In genomic region chr9:97038551-97038908, GRCh38 we compare ENCODE assay signal across 8 cellular contexts. TPM values are rescaled to one million over a fixed set of nuclear protein-coding genes. Genes with fewer than 3 reads are reported as not detected.
DNase-seq lines count a peak whose midpoint lies in the region; ATAC-seq and TF ChIP-seq lines count a peak whose summit lies in the region.

No MANE protein-coding gene starts in this region.

- TF ChIP-seq EP300 in neural cell (conservative IDR thresholded peaks at IDR 0.05; ENCODE audit: poor library complexity, severe bottlenecking), result no peak

- POLR2A ChIA-PET in CD4-positive, alpha-beta memory T cell (lab: Charles Lee; ENCODE audit: partially characterized antibody), result no interaction called here

- peak overlapping the region; percentile 62 for H3K4me2 ChIP-seq in neural cell (ENCODE audit: low read length)

- H3K27me3 ChIP-seq in CD4-positive, alpha-beta memory T cell (ENCODE audit: insufficient read depth, low read length), result peaks cover 4% of the 10 kb centered on the region
- H3K27me3 ChIP-seq in HL-60 (ENCODE audit: insufficient read depth, poor library complexity, severe bottlenecking), result peaks cover 12% of the 10 kb centered on the region
- H3K27me3 ChIP-seq in dorsolateral prefrontal cortex, result peaks cover 0 to 22% (median 0%) of the 10 kb centered on the region in 45 donors
- H3K27me3 ChIP-seq in neural cell (ENCODE audit: insufficient read depth, low read depth, low read length), result peaks cover 12% of the 10 kb centered on the region

- peaks cover 3 to 12% (median 7%) of the 10 kb centered on the region in 4 donors for H3K4me1 Mint-ChIP-seq in CD4-positive, alpha-beta memory T cell

- H2AFZ ChIP-seq in neural cell (ENCODE audit: low read depth, low read length), result peak overlapping the region; percentile 12

- intact Hi-C loops in CD4-positive, alpha-beta memory T cell (cut with micrococcal nuclease), result loop anchor here (10.0 kb wide), 1 partner anchor 184 kb away; the partner anchor contains the start of gene ZNF782
- intact Hi-C loops in dorsolateral prefrontal cortex (cut with DNase I), result no loop called here

- no peaks in the 10 kb centered on the region for H3K9me3 ChIP-seq in CD4-positive, alpha-beta memory T cell (ENCODE audit: control insufficient read depth in 1 of 2, low read length in 2 of 2)
- H3K9me3 ChIP-seq in neural cell (ENCODE audit: low read length), result no peaks in the 10 kb centered on the region

- H3K4me3 ChIP-seq in CD4-positive, alpha-beta memory T cell (ENCODE audit: low read length in 2 of 2), result no peak overlapping the region
- H3K4me3 ChIP-seq in HL-60 (replicated peaks; ENCODE audit: insufficient read depth, low read length), result peak overlapping the region; percentile 60
- peak overlapping the region; percentile 36 to 86 (median 64) for H3K4me3 ChIP-seq in dorsolateral prefrontal cortex
- peak overlapping the region; percentile 84 for H3K4me3 ChIP-seq in neural cell (ENCODE audit: low read length)

- no peaks in the 10 kb centered on the region for H3K79me2 ChIP-seq in neural cell (replicated peaks; ENCODE audit: insufficient read depth, low read length)

- H3K9me3 Mint-ChIP-seq in CD4-positive, alpha-beta memory T cell, result peaks cover 0 to 5% (median under 1%) of the 10 kb centered on the region in 8 donors

- H3K36me3 ChIP-seq in CD4-positive, alpha-beta memory T cell (ENCODE audit: insufficient read depth, low read length), result no peaks in the 10 kb centered on the region
- no peaks in the 10 kb centered on the region for H3K36me3 ChIP-seq in neural cell (ENCODE audit: insufficient read depth, low read length)

- no peaks in the 10 kb centered on the region for H3K36me3 Mint-ChIP-seq in CD4-positive, alpha-beta memory T cell

- TF ChIP-seq CTCF in HL-60 (IDR thresholded peaks at IDR 0.05; ENCODE audit: insufficient read depth, low read length) (no peak), dorsolateral prefrontal cortex (IDR thresholded peaks at IDR 0.05 in 54 of 56, conservative IDR thresholded peaks at IDR 0.05 in 2 of 56; ENCODE audit: low read depth in 1 of 56, partially characterized antibody in 56 of 56) (no peak), neural cell (IDR thresholded peaks at IDR 0.05; ENCODE audit: poor library complexity, severe bottlenecking) (no peak)

- peaks cover 32 to 40% of the 10 kb centered on the region in 2 donors for H3K27me3 Mint-ChIP-seq in CD4-positive, alpha-beta memory T cell

- H3K27ac Mint-ChIP-seq in CD4-positive, alpha-beta memory T cell, result no peak overlapping the region

- no peak for TF ChIP-seq RAD21 in neural cell (conservative IDR thresholded peaks at IDR 0.05)

- H3K27ac ChIP-seq in CD4-positive, alpha-beta memory T cell (ENCODE audit: low read depth, low read length), result no peak overlapping the region
- H3K27ac ChIP-seq in HL-60 (replicated peaks), result no peak overlapping the region
- peak overlapping the region in 1 of 59 donors; percentile 68 for H3K27ac ChIP-seq in dorsolateral prefrontal cortex
- H3K27ac ChIP-seq in neural cell (ENCODE audit: low read length), result no peak overlapping the region

- peak overlapping the region in 7 of 8 donors; percentile 17 to 81 (median 58) for H3K4me3 Mint-ChIP-seq in CD4-positive, alpha-beta memory T cell

- peak overlapping the region; percentile 20 for H3K9ac ChIP-seq in neural cell (ENCODE audit: low read length)

- no peak for ATAC-seq in GM19467 (IDR thresholded peaks at IDR 0.05; ENCODE audit: unreplicated experiment)
- no peak for ATAC-seq in HG03442 (IDR thresholded peaks at IDR 0.05; ENCODE audit: unreplicated experiment)

- no peaks in the 10 kb centered on the region for H4K20me1 ChIP-seq in neural cell (ENCODE audit: insufficient read depth)

- no peaks in the 10 kb centered on the region for H3F3A ChIP-seq in neural cell (ENCODE audit: insufficient read depth, low read length, poor library complexity, severe bottlenecking)

- CTCF ChIA-PET in CD4-positive, alpha-beta memory T cell (lab: Charles Lee; ENCODE audit: partially characterized antibody), result no interaction called here

- H3K4me1 ChIP-seq in CD4-positive, alpha-beta memory T cell (ENCODE audit: insufficient read depth, low read length), result peaks cover 10% of the 10 kb centered on the region

- H3K9me2 ChIP-seq in neural cell (ENCODE audit: insufficient read depth, low read length), result no peaks in the 10 kb centered on the region

- no peak for DNase-seq in CD4-positive, alpha-beta memory T cell
- no peak for DNase-seq in HL-60 (ENCODE audit: low read depth in 1 of 2, low spot score in 1 of 2)
- no peak for DNase-seq in dorsolateral prefrontal cortex
- DNase-seq in medulla oblongata (ENCODE audit: extremely low spot score), result no peak
- no peak for DNase-seq in NCI-H2107 treated with DMSO at 0.1 percent for 48 hours (lab: John Stamatoyannopoulos, UW; ENCODE audit: unreplicated experiment)

TF ChIP-seq in neural cell, 6 proteins besides CTCF, POLR2A, EP300 and RAD21:
- TF ChIP-seq EZH2 (IDR thresholded peaks at IDR 0.05; ENCODE audit: borderline replicate concordance, insufficient read depth, low read length, poor library complexity, severe bottlenecking), result no peak
- TF ChIP-seq SMC3 (conservative IDR thresholded peaks at IDR 0.05; ENCODE audit: poor library complexity), result no peak
- no peak for TF ChIP-seq TAF1 (IDR thresholded peaks at IDR 0.05; ENCODE audit: low read depth)
- TF ChIP-seq POLR2AphosphoS5 (IDR thresholded peaks at IDR 0.05), result no peak
- TF ChIP-seq REST (IDR thresholded peaks at IDR 0.05; ENCODE audit: borderline replicate concordance), result no peak
- no peak for TF ChIP-seq MXI1 (conservative IDR thresholded peaks at IDR 0.05; ENCODE audit: poor library complexity, severe bottlenecking)

RNA-seq across cellular contexts. Expression of gene CTSV, which starts 0.4 kb away (rescaled TPM):
- not detected for total RNA-seq in CD4-positive, alpha-beta memory T cell
- not detected for polyA plus RNA-seq in CD4-positive, alpha-beta memory T cell
- total RNA-seq in dorsolateral prefrontal cortex, result 1 to 10 TPM in 42 of 120 experiments, under 1 TPM in 68, not detected in 10; 0.16 to 3.2 (median 0.86) TPM
- 0.32 and 1.8 TPM in 2 replicates for polyA plus RNA-seq in neural cell
- 0.35 TPM in 1 of 2 replicates, not detected in the other for polyA minus RNA-seq in neural cell

Comparison
In these comparisons a context has a peak if more than half of its experiments do, and no peak if none do; other contexts are left out.
1. H3K4me3 ChIP-seq: peak in HL-60 (single experiment), dorsolateral prefrontal cortex (59 of 59) and neural cell (single experiment); none in CD4-positive, alpha-beta memory T cell (0 of 2).